In genomic region chr3:126114406-126115386, GRCh38 we compare ENCODE assay signal across 26 cellular contexts. TPM values are rescaled to one million over a fixed set of nuclear protein-coding genes. Genes with fewer than 3 reads are reported as not detected.
DNase-seq lines count a peak whose midpoint lies in the region; ATAC-seq, FAIRE-seq and TF ChIP-seq lines count a peak whose summit lies in the region.
"Had no signal": no experiment of that assay in that cellular context is flagged by ENCODE, and none has a peak within 500 bp of the region (broad histone marks: within the 10 kb centered on the region; RNA-seq: fewer than 3 reads in every experiment).

No MANE protein-coding gene starts in this region.

- ATAC-seq in activated T-cell treated with anti-CD3 and anti-CD28 coated beads, Interleukin-2, amount 50 U/mL, for 4 hours: no peak
- ATAC-seq in left lobe of liver: no peak
- ATAC-seq: left cardiac atrium had no signal

- no peak overlapping the region for H3K27ac ChIP-seq in spleen
- H3K27ac ChIP-seq: colonic mucosa, GM23248, psoas muscle, vagina had no signal

- no peaks in the 10 kb centered on the region for H3K9me3 ChIP-seq in spleen
- H3K9me3 ChIP-seq: colonic mucosa, psoas muscle, vagina had no signal

- H3K4me3 ChIP-seq in spleen: no peak overlapping the region
- H3K4me3 ChIP-seq: colonic mucosa, GM23248, psoas muscle, vagina had no signal

- FAIRE-seq in GM19239 (lab: Jason Lieb, UNC): no peak

- no peak overlapping the region for H3K4me3 Mint-ChIP-seq in activated T-cell treated with anti-CD3 and anti-CD28 coated beads, Interleukin-2, amount 50 U/mL, for 24 hours
- no peak overlapping the region for H3K4me3 Mint-ChIP-seq in activated T-cell treated with anti-CD3 and anti-CD28 coated beads, Interleukin-2, amount 50 U/mL, for 4 hours
- H3K4me3 Mint-ChIP-seq: activated CD8-positive, alpha-beta T cell treated with anti-CD3 and anti-CD28 coated beads for 36 hours; activated naive CD8-positive, alpha-beta T cell treated with anti-CD3 and anti-CD28 coated beads, Interleukin-2, amount 10 ng/mL, durations not matched to agents 7 days and 5 days; CD4-positive, CD25-positive, alpha-beta regulatory T cell; memory B cell; stimulated activated naive B cell treated with anti-CD40 and anti-IgM and Interleukin-4, amounts not matched to agents 10 μg/mL and 1 μg/mL and 100 μg/mL, for 72 hours had no signal

- H3K27me3 ChIP-seq in spleen (replicated peaks in 1 of 7): peaks cover 0 to 18% (median 0%) of the 10 kb centered on the region in 7 donors
- H3K27me3 ChIP-seq: colonic mucosa, vagina had no signal

- WGBS in spleen, 5 donors: 89 to 91% (median 89%) methylated on average over 14 to 18 of the region's 18 CpGs

- no peak overlapping the region for H3K27ac Mint-ChIP-seq in activated T-cell treated with anti-CD3 and anti-CD28 coated beads, Interleukin-2, amount 50 U/mL, for 24 hours
- H3K27ac Mint-ChIP-seq: activated CD8-positive, alpha-beta T cell treated with anti-CD3 and anti-CD28 coated beads for 36 hours; activated naive CD8-positive, alpha-beta T cell treated with anti-CD3 and anti-CD28 coated beads, Interleukin-2, amount 10 ng/mL, durations not matched to agents 7 days and 5 days; CD4-positive, CD25-positive, alpha-beta regulatory T cell; memory B cell; stimulated activated naive B cell treated with anti-CD40 and anti-IgM and Interleukin-4, amounts not matched to agents 10 μg/mL and 1 μg/mL and 100 μg/mL, for 72 hours had no signal

- no peaks in the 10 kb centered on the region for H3K27me3 Mint-ChIP-seq in activated T-cell treated with anti-CD3 and anti-CD28 coated beads, Interleukin-2, amount 50 U/mL, for 24 hours
- H3K27me3 Mint-ChIP-seq in activated T-cell treated with anti-CD3 and anti-CD28 coated beads, Interleukin-2, amount 50 U/mL, for 4 hours (ENCODE audit: low read depth): peaks cover 10% of the 10 kb centered on the region
- H3K27me3 Mint-ChIP-seq: activated CD8-positive, alpha-beta T cell treated with anti-CD3 and anti-CD28 coated beads for 36 hours; activated naive CD8-positive, alpha-beta T cell treated with anti-CD3 and anti-CD28 coated beads, Interleukin-2, amount 10 ng/mL, durations not matched to agents 7 days and 5 days had no signal

- intact Hi-C loops in spleen (cut with DNase I; ENCODE audit: low total_unique reads): no loop called here

- no peaks in the 10 kb centered on the region for H3K9me3 Mint-ChIP-seq in activated T-cell treated with anti-CD3 and anti-CD28 coated beads, Interleukin-2, amount 50 U/mL, for 24 hours
- no peaks in the 10 kb centered on the region for H3K9me3 Mint-ChIP-seq in activated T-cell treated with anti-CD3 and anti-CD28 coated beads, Interleukin-2, amount 50 U/mL, for 4 hours
- H3K9me3 Mint-ChIP-seq: activated CD8-positive, alpha-beta T cell treated with anti-CD3 and anti-CD28 coated beads for 36 hours; activated naive CD8-positive, alpha-beta T cell treated with anti-CD3 and anti-CD28 coated beads, Interleukin-2, amount 10 ng/mL, durations not matched to agents 7 days and 5 days; memory B cell; stimulated activated naive B cell treated with anti-CD40 and anti-IgM and Interleukin-4, amounts not matched to agents 10 μg/mL and 1 μg/mL and 100 μg/mL, for 72 hours had no signal

- peak; percentile 21 for DNase-seq in activated T-cell treated with anti-CD3 and anti-CD28 coated beads, Interleukin-2, amount 50 U/mL, for 24 hours
- no peak for DNase-seq in activated T-cell treated with anti-CD3 and anti-CD28 coated beads, Interleukin-2, amount 50 U/mL, for 4 hours
- peak; percentile 17 for DNase-seq in NCI-H1694 (lab: John Stamatoyannopoulos, UW)
- peak; percentile 42 for DNase-seq in left lobe of liver (ENCODE audit: low spot score)
- DNase-seq in spleen: peak; percentile 66
- no peak for DNase-seq in GM19239 (ENCODE audit: insufficient read length, low spot score)
- DNase-seq in NCI-H446 (lab: John Stamatoyannopoulos, UW): no peak
- DNase-seq in HCEC 1CT: no peak
- DNase-seq: activated CD8-positive, alpha-beta memory T cell treated with anti-CD3 and anti-CD28 coated beads, Interleukin-2, amount 50 U/mL, for 48 hours; activated naive CD8-positive, alpha-beta T cell treated with anti-CD3 and anti-CD28 coated beads, Interleukin-2, amount 10 ng/mL, durations not matched to agents 7 days and 5 days; CD4-positive, CD25-positive, alpha-beta regulatory T cell; colonic mucosa; DND-41; effector CD8-positive, alpha-beta T cell; GF-D8; hypothalamus; KG1; left cardiac atrium; NCI-H1105; NCI-H2029 treated with DMSO at 0.1 percent for 48 hours; psoas muscle; stimulated activated naive B cell treated with anti-CD40 and anti-IgM and Interleukin-4, amounts not matched to agents 10 μg/mL and 1 μg/mL and 100 μg/mL, for 72 hours had no signal

- H3K36me3 ChIP-seq in spleen: no peaks in the 10 kb centered on the region
- H3K36me3 ChIP-seq: colonic mucosa, vagina had no signal

- H3K36me3 Mint-ChIP-seq in activated T-cell treated with anti-CD3 and anti-CD28 coated beads, Interleukin-2, amount 50 U/mL, for 24 hours (ENCODE audit: low read depth): no peaks in the 10 kb centered on the region
- no peaks in the 10 kb centered on the region for H3K36me3 Mint-ChIP-seq in activated T-cell treated with anti-CD3 and anti-CD28 coated beads, Interleukin-2, amount 50 U/mL, for 4 hours (ENCODE audit: insufficient read depth)
- H3K36me3 Mint-ChIP-seq: activated naive CD8-positive, alpha-beta T cell treated with anti-CD3 and anti-CD28 coated beads, Interleukin-2, amount 10 ng/mL, durations not matched to agents 7 days and 5 days; CD4-positive, CD25-positive, alpha-beta regulatory T cell; memory B cell; stimulated activated naive B cell treated with anti-CD40 and anti-IgM and Interleukin-4, amounts not matched to agents 10 μg/mL and 1 μg/mL and 100 μg/mL, for 72 hours had no signal

- H3K4me1 ChIP-seq in spleen: no peaks in the 10 kb centered on the region
- H3K4me1 ChIP-seq: colonic mucosa, vagina had no signal

- no peaks in the 10 kb centered on the region for H3K4me1 Mint-ChIP-seq in activated T-cell treated with anti-CD3 and anti-CD28 coated beads, Interleukin-2, amount 50 U/mL, for 24 hours (ENCODE audit: low read depth)
- no peaks in the 10 kb centered on the region for H3K4me1 Mint-ChIP-seq in activated T-cell treated with anti-CD3 and anti-CD28 coated beads, Interleukin-2, amount 50 U/mL, for 4 hours (ENCODE audit: low read depth)
- H3K4me1 Mint-ChIP-seq: activated naive CD8-positive, alpha-beta T cell treated with anti-CD3 and anti-CD28 coated beads, Interleukin-2, amount 10 ng/mL, durations not matched to agents 7 days and 5 days; CD4-positive, CD25-positive, alpha-beta regulatory T cell; memory B cell; stimulated activated naive B cell treated with anti-CD40 and anti-IgM and Interleukin-4, amounts not matched to agents 10 μg/mL and 1 μg/mL and 100 μg/mL, for 72 hours had no signal

- no peak for TF ChIP-seq CTCF in spleen (IDR thresholded peaks at IDR 0.05 in 8 of 11, conservative IDR thresholded peaks at IDR 0.05 in 3 of 11)

- TF ChIP-seq POLR2A in spleen (IDR thresholded peaks at IDR 0.05): no peak

RNA-seq across cellular contexts. Expression of gene SLC41A3, which starts 30.8 kb away (rescaled TPM):
- 10 to 100 TPM; 23.6 to 28.1 (median 25.4) TPM for total RNA-seq in activated T-cell treated with anti-CD3 and anti-CD28 coated beads, Interleukin-2, amount 50 U/mL, for 4 hours
- 15.7 TPM for total RNA-seq in left lobe of liver
- total RNA-seq in spleen: 10 to 100 TPM; 28.9 to 43.7 (median 35.7) TPM
- polyA plus RNA-seq in spleen: 10 to 100 TPM; 16.3 to 19.9 (median 19.4) TPM

Comparison
In these comparisons a context has a peak if more than half of its experiments do, and no peak if none do; other contexts are left out.
1. DNase-seq: peak in activated T-cell treated with anti-CD3 and anti-CD28 coated beads, Interleukin-2, amount 50 U/mL, for 24 hours (single experiment), NCI-H1694 (single experiment), left lobe of liver (single experiment) and spleen (single experiment); none in activated T-cell treated with anti-CD3 and anti-CD28 coated beads, Interleukin-2, amount 50 U/mL, for 4 hours (single experiment), GM19239 (single experiment), NCI-H446 (0 of 2) and HCEC 1CT (single experiment).